8 cellular contexts compared by ENCODE assay signal in genomic region chr17:49548506-49549310, GRCh38. TPM values are rescaled to one million over a fixed set of nuclear protein-coding genes. Genes with fewer than 3 reads are reported as not detected.
DNase-seq lines count a peak whose midpoint lies in the region; ATAC-seq and TF ChIP-seq lines count a peak whose summit lies in the region.

No MANE protein-coding gene starts in this region.

- DNase-seq in NOMO-1 treated with DMSO at 0.1 percent for 48 hours (lab: John Stamatoyannopoulos, UW; ENCODE audit: unreplicated experiment) (peak; percentile 17), NOMO-1 (lab: John Stamatoyannopoulos, UW; ENCODE audit: unreplicated experiment in 2 of 2) (no peak), RWPE1 (ENCODE audit: low spot score) (no peak), fibroblast of villous mesenchyme (ENCODE audit: low read depth) (peak; percentile 50)
- no peak for DNase-seq in stimulated activated effector memory CD8-positive, alpha-beta T cell treated with anti-CD3 and anti-CD28 coated beads, Interleukin-12 subunit alpha, Interleukin-12 subunit beta, amount 100 ng/mL, for 72 hours (ENCODE audit: low spot score in 2 of 2)
- no peak for DNase-seq in activated naive CD4-positive, alpha-beta T cell treated with anti-CD3 and anti-CD28 coated beads, Interleukin-2, amount 10 ng/mL, durations not matched to agents 7 days and 5 days

- no peaks in the 10 kb centered on the region for H3K4me1 Mint-ChIP-seq in stimulated activated effector memory CD8-positive, alpha-beta T cell treated with anti-CD3 and anti-CD28 coated beads, Interleukin-12 subunit alpha, Interleukin-12 subunit beta, amount 100 ng/mL, for 72 hours
- H3K4me1 Mint-ChIP-seq in activated naive CD4-positive, alpha-beta T cell treated with anti-CD3 and anti-CD28 coated beads, Interleukin-2, amount 10 ng/mL, durations not matched to agents 7 days and 5 days, result no peaks in the 10 kb centered on the region

- no peak overlapping the region for H3K27ac ChIP-seq in RWPE1

- H3K4me3 ChIP-seq in fibroblast of villous mesenchyme (ENCODE audit: low read depth, low read length), result no peak overlapping the region

- H3K4me3 Mint-ChIP-seq in stimulated activated effector memory CD8-positive, alpha-beta T cell treated with anti-CD3 and anti-CD28 coated beads, Interleukin-12 subunit alpha, Interleukin-12 subunit beta, amount 100 ng/mL, for 72 hours, result no peak overlapping the region
- H3K4me3 Mint-ChIP-seq in activated naive CD4-positive, alpha-beta T cell treated with anti-CD3 and anti-CD28 coated beads, Interleukin-2, amount 10 ng/mL, durations not matched to agents 7 days and 5 days, result no peak overlapping the region

- H3K27me3 Mint-ChIP-seq in activated naive CD4-positive, alpha-beta T cell treated with anti-CD3 and anti-CD28 coated beads, Interleukin-2, amount 10 ng/mL, durations not matched to agents 7 days and 5 days, result peaks cover 18% of the 10 kb centered on the region

- H3K27ac Mint-ChIP-seq in stimulated activated effector memory CD8-positive, alpha-beta T cell treated with anti-CD3 and anti-CD28 coated beads, Interleukin-12 subunit alpha, Interleukin-12 subunit beta, amount 100 ng/mL, for 72 hours, result peak overlapping the region; percentile 83
- H3K27ac Mint-ChIP-seq in activated naive CD4-positive, alpha-beta T cell treated with anti-CD3 and anti-CD28 coated beads, Interleukin-2, amount 10 ng/mL, durations not matched to agents 7 days and 5 days, result no peak overlapping the region

- TF ChIP-seq CTCF in RWPE1 (conservative IDR thresholded peaks at IDR 0.05; ENCODE audit: low read depth) (peak; percentile 42), fibroblast of villous mesenchyme (IDR thresholded peaks at IDR 0.05; ENCODE audit: insufficient read depth, low read depth, low read length) (peak; percentile 79)

- H3K36me3 Mint-ChIP-seq in stimulated activated effector memory CD8-positive, alpha-beta T cell treated with anti-CD3 and anti-CD28 coated beads, Interleukin-12 subunit alpha, Interleukin-12 subunit beta, amount 100 ng/mL, for 72 hours, result no peaks in the 10 kb centered on the region
- no peaks in the 10 kb centered on the region for H3K36me3 Mint-ChIP-seq in activated naive CD4-positive, alpha-beta T cell treated with anti-CD3 and anti-CD28 coated beads, Interleukin-2, amount 10 ng/mL, durations not matched to agents 7 days and 5 days

- peak; percentile 19 for ATAC-seq in stimulated activated effector memory CD8-positive, alpha-beta T cell treated with anti-CD3 and anti-CD28 coated beads, Interleukin-12 subunit alpha, Interleukin-12 subunit beta, amount 100 ng/mL, for 72 hours
- no peak for ATAC-seq in HG02763 (IDR thresholded peaks at IDR 0.05; ENCODE audit: unreplicated experiment)
- no peak for ATAC-seq in HG03442 (IDR thresholded peaks at IDR 0.05; ENCODE audit: unreplicated experiment)

- CTCF ChIA-PET in RWPE1 (lab: Yijun Ruan, JAX), result interaction anchor here (0.6 to 1.1 kb wide), 3 partner anchors 14 to 72 kb away, joined by 3 to 4 read pairs (median 3); no protein-coding TSS in a partner anchor
- CTCF ChIA-PET in activated naive CD4-positive, alpha-beta T cell treated with anti-CD3 and anti-CD28 coated beads, Interleukin-2, amount 10 ng/mL, durations not matched to agents 7 days and 5 days (lab: Charles Lee), result no interaction called here

- POLR2A ChIA-PET in RWPE1 (lab: Yijun Ruan, JAX; ENCODE audit: low non-redundant PET), result interaction anchor here (0.5 kb wide), 1 partner anchor 301 kb away, joined by 3 read pairs; no protein-coding TSS in a partner anchor

- H3K9me3 Mint-ChIP-seq in stimulated activated effector memory CD8-positive, alpha-beta T cell treated with anti-CD3 and anti-CD28 coated beads, Interleukin-12 subunit alpha, Interleukin-12 subunit beta, amount 100 ng/mL, for 72 hours, result no peaks in the 10 kb centered on the region
- peaks cover 7% of the 10 kb centered on the region for H3K9me3 Mint-ChIP-seq in activated naive CD4-positive, alpha-beta T cell treated with anti-CD3 and anti-CD28 coated beads, Interleukin-2, amount 10 ng/mL, durations not matched to agents 7 days and 5 days

RNA-seq across cellular contexts. Expression of gene NXPH3, which starts 27.0 kb away (rescaled TPM):
- 0.43 and 0.97 TPM in 2 replicates for total RNA-seq in fibroblast of villous mesenchyme

RNA-seq across cellular contexts. Expression of gene NGFR, which starts 53.6 kb away (rescaled TPM):
- total RNA-seq in fibroblast of villous mesenchyme, result under 0.01 TPM in 2 replicates

Comparison
In these comparisons a context has a peak if more than half of its experiments do, and no peak if none do; other contexts are left out.
1. DNase-seq: peak in NOMO-1 treated with DMSO at 0.1 percent for 48 hours (single experiment) and fibroblast of villous mesenchyme (single experiment); none in NOMO-1 (0 of 2), RWPE1 (single experiment), stimulated activated effector memory CD8-positive, alpha-beta T cell treated with anti-CD3 and anti-CD28 coated beads, Interleukin-12 subunit alpha, Interleukin-12 subunit beta, amount 100 ng/mL, for 72 hours (0 of 2) and activated naive CD4-positive, alpha-beta T cell treated with anti-CD3 and anti-CD28 coated beads, Interleukin-2, amount 10 ng/mL, durations not matched to agents 7 days and 5 days (single experiment).